9 cellular contexts compared by ENCODE assay signal in the genomic region with DNA sequence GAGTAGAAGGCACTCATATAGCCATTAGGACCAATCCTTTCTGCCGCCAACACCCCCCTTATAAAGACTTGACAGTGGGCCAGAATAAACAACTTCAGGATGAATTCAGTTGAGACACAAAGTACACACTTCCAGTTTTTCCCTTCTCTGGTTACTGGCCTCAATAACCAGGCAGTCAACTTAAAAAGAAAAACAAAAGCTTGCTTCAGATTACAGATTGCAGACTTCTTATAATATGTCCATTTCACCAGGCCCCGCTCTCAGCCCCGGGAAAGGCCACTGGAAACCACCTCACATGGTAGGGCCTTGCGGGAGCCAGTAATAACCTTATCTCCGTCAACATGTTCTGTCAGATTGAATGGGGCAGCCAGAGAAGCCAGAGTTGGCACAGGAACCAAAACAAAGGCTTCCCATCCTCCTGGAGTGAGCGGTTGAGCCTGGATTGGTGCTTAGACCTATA.
DNase-seq lines count a peak whose midpoint lies in the region; ATAC-seq and TF ChIP-seq lines count a peak whose summit lies in the region.
"Had no signal": no experiment of that assay in that cellular context is flagged by ENCODE, and none has a peak within 500 bp of the region (broad histone marks: within the 10 kb centered on the region; RNA-seq: fewer than 3 reads in every experiment).

No MANE protein-coding gene starts in this region.

- no peaks in the 10 kb centered on the region for H3K9me3 ChIP-seq in adrenal gland (replicated peaks in 1 of 3)

- ATAC-seq in left ventricle myocardium superior (peak; percentile 54), GM18909 (IDR thresholded peaks at IDR 0.05; ENCODE audit: poor library complexity, unreplicated experiment) (no peak), GM21526 (IDR thresholded peaks at IDR 0.05; ENCODE audit: low FRiP score, unreplicated experiment) (no peak)
- ATAC-seq: K562 had no signal

- 52 to 66% (median 55%) methylated on average over 6 of the region's 6 CpGs for WGBS in adrenal gland, 4 donors

- no peak for TF ChIP-seq CTCF in adrenal gland (IDR thresholded peaks at IDR 0.05)

- no peak for TF ChIP-seq POLR2A in adrenal gland (IDR thresholded peaks at IDR 0.05)

- intact Hi-C loops in adrenal gland (cut with DNase I): no loop called here
- intact Hi-C loops in left ventricle myocardium superior (cut with micrococcal nuclease): no loop called here

- no peak overlapping the region for H3K4me3 ChIP-seq in adrenal gland
- H3K4me3 ChIP-seq: K562 had no signal

- peak; percentile 41 for DNase-seq in LoVo (ENCODE audit: low spot score)
- DNase-seq in adrenal gland: no peak
- DNase-seq in left ventricle myocardium superior: peak; percentile 54
- peak; percentile 79 for DNase-seq in stromal cell of bone marrow (ENCODE audit: low read depth)
- no peak for DNase-seq in germinal center (ENCODE audit: low spot score)
- no peak for DNase-seq in C1 segment of cervical spinal cord (lab: John Stamatoyannopoulos, UW)

- peaks cover 20 to 42% of the 10 kb centered on the region in 2 donors for H3K4me1 ChIP-seq in adrenal gland (replicated peaks in 1 of 2)

- no peaks in the 10 kb centered on the region for H3K27me3 ChIP-seq in adrenal gland

- H3K27ac ChIP-seq in adrenal gland: peak overlapping the region in 3 of 5 donors; percentile 9 to 68 (median 46)

- no peaks in the 10 kb centered on the region for H3K36me3 ChIP-seq in adrenal gland (replicated peaks in 1 of 2)

Comparison
In these comparisons a context has a peak if more than half of its experiments do, and no peak if none do; other contexts are left out.
1. DNase-seq: peak in LoVo (single experiment), left ventricle myocardium superior (single experiment) and stromal cell of bone marrow (single experiment); none in adrenal gland (0 of 7), germinal center (single experiment) and C1 segment of cervical spinal cord (0 of 14).